ENCODE assay signal across 7 cellular contexts in genomic region chr19:6776045-6776444, GRCh38. TPM values are rescaled to one million over a fixed set of nuclear protein-coding genes. Genes with fewer than 3 reads are reported as not detected.
"Had no signal": no experiment of that assay in that cellular context is flagged by ENCODE, and none has a peak within 500 bp of the region (broad histone marks: within the 10 kb centered on the region; RNA-seq: fewer than 3 reads in every experiment).

No MANE protein-coding gene starts in this region.

RNA-seq across cellular contexts. Expression of gene VAV1, which starts 3.5 kb away (rescaled TPM):
- total RNA-seq: endothelial cell of umbilical vein, fibroblast of lung, fibroblast of villous mesenchyme, lung microvascular endothelial cell had no signal
- polyA plus RNA-seq: endothelial cell of umbilical vein, fibroblast of lung, hepatocyte had no signal

RNA-seq across cellular contexts. Expression of gene SH2D3A, which starts 8.8 kb away (rescaled TPM):
- total RNA-seq: fibroblast of lung, osteoblast had no signal
- polyA plus RNA-seq: fibroblast of lung had no signal

RNA-seq across cellular contexts. Expression of gene C3, which starts 55.6 kb away (rescaled TPM):
- total RNA-seq: activated CD4-positive, alpha-beta T cell treated with anti-CD3 and anti-CD28 coated beads, Interleukin-2, amount 10 ng/mL, durations not matched to agents 7 days and 5 days; endothelial cell of umbilical vein had no signal
